In the genomic region with DNA sequence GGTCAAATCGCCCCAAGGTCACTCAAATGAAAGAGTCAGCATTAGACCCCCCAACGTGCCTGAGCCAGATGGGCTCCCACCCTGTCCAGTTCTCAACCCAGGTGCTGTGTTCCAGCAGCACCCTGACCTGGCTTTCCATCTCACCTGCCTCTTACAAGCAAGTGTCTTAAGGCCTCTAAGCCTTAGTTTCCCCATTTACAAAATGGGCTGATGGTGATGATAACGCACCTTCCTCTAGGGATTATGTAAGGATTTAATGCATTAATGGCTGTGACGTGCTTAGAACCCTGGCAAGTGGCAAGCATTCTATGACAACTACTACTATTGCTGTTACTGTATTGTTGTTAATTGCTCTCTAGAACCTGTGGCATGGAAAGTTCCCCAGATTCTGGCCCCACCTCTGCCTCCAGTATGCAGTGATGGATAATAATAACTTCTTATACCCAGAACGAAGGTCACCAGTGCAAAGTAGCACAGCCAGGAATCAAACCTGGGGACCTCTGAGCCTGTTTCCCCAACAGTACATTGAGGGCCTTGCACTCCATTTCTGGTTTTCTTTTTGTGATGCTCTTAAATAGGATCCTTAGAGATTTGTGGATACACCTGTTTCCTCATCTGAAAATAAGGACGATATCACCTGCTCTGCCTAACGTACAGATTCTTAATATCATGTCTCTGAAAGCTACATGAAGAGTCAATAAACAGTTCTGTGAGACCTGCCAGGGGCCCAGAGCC, we compare ENCODE assay signal across 9 cellular contexts. TPM values are rescaled to one million over a fixed set of nuclear protein-coding genes. Genes with fewer than 3 reads are reported as not detected.
DNase-seq lines count a peak whose midpoint lies in the region; ATAC-seq and TF ChIP-seq lines count a peak whose summit lies in the region.
"Had no signal": no experiment of that assay in that cellular context is flagged by ENCODE, and none has a peak within 500 bp of the region (broad histone marks: within the 10 kb centered on the region; RNA-seq: fewer than 3 reads in every experiment).

No MANE protein-coding gene starts in this region.

- intact Hi-C loops in activated CD4-positive, alpha-beta memory T cell treated with anti-CD3 and anti-CD28 coated beads for 36 hours (cut with micrococcal nuclease), result loop anchor here (5.0 kb wide), 1 partner anchor 321 kb away; no protein-coding TSS in a partner anchor

- CTCF ChIA-PET in activated CD8-positive, alpha-beta memory T cell treated with anti-CD3 and anti-CD28 coated beads, Interleukin-2, amount 10 ng/mL, durations not matched to agents 7 days and 5 days (lab: Charles Lee), result interaction anchor here (0.9 to 7.2 kb wide), 7 partner anchors 23 to 124 kb away, joined by 3 to 94 read pairs (median 5); a partner anchor contains a TSS
- CTCF ChIA-PET in activated CD4-positive, alpha-beta memory T cell treated with anti-CD3 and anti-CD28 coated beads for 36 hours (lab: Charles Lee), result interaction anchor here (1.2 to 2.1 kb wide), 6 partner anchors 18 to 124 kb away, joined by 4 to 27 read pairs (median 8); a partner anchor contains a TSS

- peak overlapping the region; percentile 37 for H3K27ac Mint-ChIP-seq in activated CD8-positive, alpha-beta memory T cell treated with anti-CD3 and anti-CD28 coated beads, Interleukin-2, amount 10 ng/mL, durations not matched to agents 7 days and 5 days
- peak overlapping the region; percentile 13 for H3K27ac Mint-ChIP-seq in activated CD4-positive, alpha-beta memory T cell treated with anti-CD3 and anti-CD28 coated beads for 36 hours
- H3K27ac Mint-ChIP-seq in neural crest cell (ENCODE audit: unreplicated experiment), result no peak overlapping the region
- H3K27ac Mint-ChIP-seq: nephron progenitor cell had no signal

- no peaks in the 10 kb centered on the region for H3K36me3 Mint-ChIP-seq in activated CD8-positive, alpha-beta memory T cell treated with anti-CD3 and anti-CD28 coated beads, Interleukin-2, amount 10 ng/mL, durations not matched to agents 7 days and 5 days
- H3K36me3 Mint-ChIP-seq in activated CD4-positive, alpha-beta memory T cell treated with anti-CD3 and anti-CD28 coated beads for 36 hours, result peaks cover 1% of the 10 kb centered on the region
- H3K36me3 Mint-ChIP-seq in neural crest cell (ENCODE audit: low read depth), result no peaks in the 10 kb centered on the region

- H3K4me1 Mint-ChIP-seq in activated CD8-positive, alpha-beta memory T cell treated with anti-CD3 and anti-CD28 coated beads, Interleukin-2, amount 10 ng/mL, durations not matched to agents 7 days and 5 days, result peaks cover 28% of the 10 kb centered on the region
- peaks cover 24% of the 10 kb centered on the region for H3K4me1 Mint-ChIP-seq in activated CD4-positive, alpha-beta memory T cell treated with anti-CD3 and anti-CD28 coated beads for 36 hours (ENCODE audit: low read depth)
- peaks cover 28% of the 10 kb centered on the region for H3K4me1 Mint-ChIP-seq in neural crest cell

- DNase-seq in activated CD8-positive, alpha-beta memory T cell treated with anti-CD3 and anti-CD28 coated beads, Interleukin-2, amount 10 ng/mL, durations not matched to agents 7 days and 5 days, result no peak
- DNase-seq in activated CD8-positive, alpha-beta memory T cell treated with anti-CD3 and anti-CD28 coated beads, Interleukin-2, amount 50 U/mL, for 48 hours, result no peak
- no peak for DNase-seq in activated CD4-positive, alpha-beta memory T cell treated with anti-CD3 and anti-CD28 coated beads for 36 hours
- no peak for DNase-seq in neural crest cell (ENCODE audit: low read depth, low spot score)
- no peak for DNase-seq in kidney glomerular epithelial cell (lab: John Stamatoyannopoulos, UW)
- DNase-seq: effector CD4-positive, alpha-beta T cell; foreskin keratinocyte; nephron progenitor cell had no signal

- no peak overlapping the region for H3K4me3 Mint-ChIP-seq in activated CD8-positive, alpha-beta memory T cell treated with anti-CD3 and anti-CD28 coated beads, Interleukin-2, amount 10 ng/mL, durations not matched to agents 7 days and 5 days
- H3K4me3 Mint-ChIP-seq in activated CD4-positive, alpha-beta memory T cell treated with anti-CD3 and anti-CD28 coated beads for 36 hours, result no peak overlapping the region
- peak overlapping the region; percentile 73 for H3K4me3 Mint-ChIP-seq in neural crest cell
- H3K4me3 Mint-ChIP-seq: nephron progenitor cell had no signal

- no peaks in the 10 kb centered on the region for H3K27me3 Mint-ChIP-seq in activated CD8-positive, alpha-beta memory T cell treated with anti-CD3 and anti-CD28 coated beads, Interleukin-2, amount 10 ng/mL, durations not matched to agents 7 days and 5 days
- H3K27me3 Mint-ChIP-seq in activated CD4-positive, alpha-beta memory T cell treated with anti-CD3 and anti-CD28 coated beads for 36 hours, result no peaks in the 10 kb centered on the region
- H3K27me3 Mint-ChIP-seq in neural crest cell (ENCODE audit: low read depth), result peaks cover 31% of the 10 kb centered on the region

- no peak for TF ChIP-seq CTCF in neural crest cell (conservative IDR thresholded peaks at IDR 0.05)

- no peak for ATAC-seq in activated CD8-positive, alpha-beta memory T cell treated with anti-CD3 and anti-CD28 coated beads, Interleukin-2, amount 10 ng/mL, durations not matched to agents 7 days and 5 days
- ATAC-seq in GM19351 (IDR thresholded peaks at IDR 0.05; ENCODE audit: unreplicated experiment), result no peak
- ATAC-seq: foreskin keratinocyte had no signal

- H3K9me3 Mint-ChIP-seq in activated CD8-positive, alpha-beta memory T cell treated with anti-CD3 and anti-CD28 coated beads, Interleukin-2, amount 10 ng/mL, durations not matched to agents 7 days and 5 days (ENCODE audit: low read depth), result no peaks in the 10 kb centered on the region
- H3K9me3 Mint-ChIP-seq in activated CD4-positive, alpha-beta memory T cell treated with anti-CD3 and anti-CD28 coated beads for 36 hours, result no peaks in the 10 kb centered on the region
- H3K9me3 Mint-ChIP-seq in neural crest cell, result no peaks in the 10 kb centered on the region
- H3K9me3 Mint-ChIP-seq: nephron progenitor cell had no signal

- POLR2A ChIA-PET in activated CD4-positive, alpha-beta memory T cell treated with anti-CD3 and anti-CD28 coated beads for 36 hours (lab: Charles Lee), result interaction anchor here (1.2 to 2.2 kb wide), 2 partner anchors 17 to 106 kb away, joined by 3 to 7 read pairs; no protein-coding TSS in a partner anchor

RNA-seq across cellular contexts. Expression of a gene that starts 3.3 kb away (rescaled TPM):
- 100 to 1,000 TPM; 103 to 133 TPM for total RNA-seq in activated CD8-positive, alpha-beta memory T cell treated with anti-CD3 and anti-CD28 coated beads, Interleukin-2, amount 10 ng/mL, durations not matched to agents 7 days and 5 days
- total RNA-seq in activated CD4-positive, alpha-beta memory T cell treated with anti-CD3 and anti-CD28 coated beads for 36 hours, result 100 to 1,000 TPM; 121 to 122 TPM
- total RNA-seq in neural crest cell, result 114 and 122 TPM in 2 replicates

RNA-seq across cellular contexts. Expression of a gene that starts 17.2 kb away (rescaled TPM):
- 10 to 100 TPM; 56.5 to 69.2 TPM for total RNA-seq in activated CD8-positive, alpha-beta memory T cell treated with anti-CD3 and anti-CD28 coated beads, Interleukin-2, amount 10 ng/mL, durations not matched to agents 7 days and 5 days
- total RNA-seq in activated CD4-positive, alpha-beta memory T cell treated with anti-CD3 and anti-CD28 coated beads for 36 hours, result 10 to 100 TPM; 59.7 to 62.4 TPM
- 59.7 and 70.0 TPM in 2 replicates for total RNA-seq in neural crest cell

RNA-seq across cellular contexts. Expression of a gene that starts 19.5 kb away (rescaled TPM):
- total RNA-seq in activated CD8-positive, alpha-beta memory T cell treated with anti-CD3 and anti-CD28 coated beads, Interleukin-2, amount 10 ng/mL, durations not matched to agents 7 days and 5 days, result under 1 TPM in 1 of 2 experiments, not detected in 1; 0.18 TPM
- total RNA-seq in activated CD4-positive, alpha-beta memory T cell treated with anti-CD3 and anti-CD28 coated beads for 36 hours, result not detected
- total RNA-seq in neural crest cell, result 8.7 and 12.9 TPM in 2 replicates

RNA-seq across cellular contexts. Expression of a gene that starts 35.8 kb away (rescaled TPM):
- under 1 TPM in 1 of 2 experiments, not detected in 1; 0.26 TPM for total RNA-seq in activated CD8-positive, alpha-beta memory T cell treated with anti-CD3 and anti-CD28 coated beads, Interleukin-2, amount 10 ng/mL, durations not matched to agents 7 days and 5 days
- under 1 TPM; 0.19 to 0.21 TPM for total RNA-seq in activated CD4-positive, alpha-beta memory T cell treated with anti-CD3 and anti-CD28 coated beads for 36 hours
- 50.6 and 51.9 TPM in 2 replicates for total RNA-seq in neural crest cell

RNA-seq across cellular contexts. Expression of a gene that starts 59.9 kb away (rescaled TPM):
- total RNA-seq in activated CD8-positive, alpha-beta memory T cell treated with anti-CD3 and anti-CD28 coated beads, Interleukin-2, amount 10 ng/mL, durations not matched to agents 7 days and 5 days, result not detected
- not detected for total RNA-seq in activated CD4-positive, alpha-beta memory T cell treated with anti-CD3 and anti-CD28 coated beads for 36 hours
- total RNA-seq in neural crest cell, result not detected in 2 replicates
- total RNA-seq: foreskin keratinocyte had no signal
